ENCODE assay signal across 13 cellular contexts in genomic region chr22:36211237-36211881, GRCh38. TPM values are rescaled to one million over a fixed set of nuclear protein-coding genes. Genes with fewer than 3 reads are reported as not detected.
A peak's percentile ranks its signal among the peaks of the same experiment; 100 is the strongest.
DNase-seq lines count a peak whose midpoint lies in the region; ATAC-seq and TF ChIP-seq lines count a peak whose summit lies in the region.
"Had no signal": no experiment of that assay in that cellular context is flagged by ENCODE, and none has a peak within 500 bp of the region (broad histone marks: within the 10 kb centered on the region; RNA-seq: fewer than 3 reads in every experiment).

No MANE protein-coding gene starts in this region.

- TF ChIP-seq CTCF in fibroblast of villous mesenchyme (IDR thresholded peaks at IDR 0.05; ENCODE audit: insufficient read depth, low read depth, low read length): no peak

- ATAC-seq in HG03354 (IDR thresholded peaks at IDR 0.05; ENCODE audit: poor library complexity, severe bottlenecking, unreplicated experiment): no peak
- ATAC-seq: activated CD4-positive, CD25-positive, alpha-beta regulatory T cell treated with anti-CD3 and anti-CD28 coated beads, Interleukin-2, amount 50 U/mL, for 24 hours had no signal

- DNase-seq in A172 (ENCODE audit: low spot score): peak; percentile 43
- DNase-seq in GM03348 (ENCODE audit: low spot score): peak; percentile 17
- DNase-seq in RPMI8226: peak; percentile 91
- peak; percentile 38 for DNase-seq in fibroblast of villous mesenchyme (ENCODE audit: low read depth)
- no peak for DNase-seq in mesenteric fat pad (ENCODE audit: low spot score)
- no peak for DNase-seq in dedifferentiated amniotic fluid mesenchymal stem cell (ENCODE audit: extremely low spot score)
- no peak for DNase-seq in ureter (ENCODE audit: low spot score)
- DNase-seq: Caco-2; NCI-H446 treated with DMSO at 0.1 percent for 48 hours; stimulated activated naive CD4-positive, alpha-beta T cell treated with Interleukin-2 at 50 U/mL for 16 hours had no signal

- no peak overlapping the region for H3K4me3 ChIP-seq in fibroblast of villous mesenchyme (ENCODE audit: low read depth, low read length)
- H3K4me3 ChIP-seq: ascending aorta had no signal

RNA-seq across cellular contexts. Expression of gene APOL4, which starts 9.8 kb away (rescaled TPM):
- total RNA-seq in A172 (2014; rRNA removed; shearing (Covaris generic)): 0.74 TPM in 1 of 2 replicates, not detected in the other
- total RNA-seq in fibroblast of villous mesenchyme (not detected in 2 replicates), mesenteric fat pad (51.4 TPM), ureter (34.4 TPM)
- total RNA-seq: ascending aorta, Caco-2 had no signal

RNA-seq across cellular contexts. Expression of gene APOL2, which starts 28.0 kb away (rescaled TPM):
- 43.7 and 46.9 TPM in 2 replicates for total RNA-seq in A172 (2014; rRNA removed; shearing (Covaris generic))
- total RNA-seq in fibroblast of villous mesenchyme (42.5 and 78.2 TPM in 2 replicates), mesenteric fat pad (168 TPM), ureter (52.7 TPM)

RNA-seq across cellular contexts. Expression of gene APOL1, which starts 41.6 kb away (rescaled TPM):
- total RNA-seq in A172 (2014; rRNA removed; shearing (Covaris generic)): 10.7 and 12.1 TPM in 2 replicates
- total RNA-seq in fibroblast of villous mesenchyme (12.9 and 21.6 TPM in 2 replicates), mesenteric fat pad (82.3 TPM), ureter (115 TPM)

RNA-seq across cellular contexts. Expression of gene APOL3, which starts 50.8 kb away (rescaled TPM):
- 3.1 and 3.9 TPM in 2 replicates for total RNA-seq in A172 (2014; rRNA removed; shearing (Covaris generic))
- 9.7 and 10.4 TPM in 2 replicates for total RNA-seq in fibroblast of villous mesenchyme
- total RNA-seq in mesenteric fat pad: 66.8 TPM
- total RNA-seq in ureter: 47.4 TPM
- total RNA-seq: Caco-2 had no signal

Comparison
In these comparisons a context has a peak if more than half of its experiments do, and no peak if none do; other contexts are left out.
1. DNase-seq: peak in A172 (single experiment), GM03348 (single experiment), RPMI8226 (single experiment) and fibroblast of villous mesenchyme (single experiment); none in mesenteric fat pad (single experiment), dedifferentiated amniotic fluid mesenchymal stem cell (single experiment) and ureter (single experiment).
2. RNA of gene APOL4, which starts 9.8 kb away (total RNA-seq): 51.4 TPM in mesenteric fat pad (single experiment) and 34.4 TPM in ureter (single experiment); 0.74 TPM in A172 and not detected in fibroblast of villous mesenchyme; every median in the first group is over 10 times any median in the second.